ENCODE assay signal across 18 cellular contexts in the genomic region with DNA sequence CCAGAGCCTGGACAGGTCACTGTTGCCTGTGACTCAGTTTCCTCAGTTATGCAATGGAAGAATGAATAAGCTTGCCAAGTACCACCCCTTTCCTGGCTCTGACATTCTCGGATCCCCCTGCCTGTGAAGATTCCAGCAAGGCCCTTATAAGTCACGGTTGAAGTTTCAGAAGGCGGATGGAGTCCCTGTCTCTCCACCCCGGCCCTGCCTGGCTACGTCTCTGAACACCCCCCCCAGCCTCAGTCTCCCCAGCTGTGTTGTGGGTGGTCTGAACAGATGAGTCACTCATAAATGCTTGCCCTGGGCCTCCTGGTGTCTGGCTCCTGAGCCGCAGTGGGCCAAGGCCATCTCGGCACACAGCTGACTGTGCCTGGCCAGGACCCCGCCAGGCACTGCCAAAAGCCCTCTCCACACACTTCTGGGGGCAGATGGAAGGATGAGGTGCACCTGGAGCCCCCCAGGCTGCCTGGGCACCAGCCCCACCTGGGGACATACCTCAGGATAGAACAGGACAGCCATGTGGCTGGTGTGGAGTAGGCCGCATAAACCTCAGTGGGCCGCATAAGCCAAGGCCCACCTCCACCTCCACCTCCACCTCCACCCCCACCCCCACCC. TPM values are rescaled to one million over a fixed set of nuclear protein-coding genes. Genes with fewer than 3 reads are reported as not detected.
DNase-seq lines count a peak whose midpoint lies in the region; ATAC-seq, FAIRE-seq and TF ChIP-seq lines count a peak whose summit lies in the region.
"Had no signal": no experiment of that assay in that cellular context is flagged by ENCODE, and none has a peak within 500 bp of the region (broad histone marks: within the 10 kb centered on the region; RNA-seq: fewer than 3 reads in every experiment).

No MANE protein-coding gene starts in this region.

- CTCF ChIA-PET in A549 (lab: Yijun Ruan, JAX) = interaction anchor here (0.6 to 32.6 kb wide), 8 partner anchors 12 to 700 kb away, joined by 3 to 833 read pairs (median 4); partner anchors contain the start of gene VASN
- CTCF ChIA-PET in IMR-90 (lab: Yijun Ruan, JAX) = interaction anchor here (2.4 kb wide), 1 partner anchor 15 kb away, joined by 7 read pairs; no protein-coding TSS in a partner anchor
- CTCF ChIA-PET in CD8-positive, alpha-beta T cell (lab: Charles Lee) = interaction anchor here (0.6 to 2.8 kb wide), 3 partner anchors 16 to 192 kb away, joined by 3 to 8 read pairs (median 3); no protein-coding TSS in a partner anchor

- H3K4me1 ChIP-seq in A549 = peaks cover 12% of the 10 kb centered on the region; the same call in 2 of the 3 replicates
- H3K4me1 ChIP-seq in IMR-90 (ENCODE audit: control insufficient read depth, insufficient read depth, low read length) = peaks cover 39% of the 10 kb centered on the region
- peaks cover 37 to 39% of the 10 kb centered on the region in 2 donors for H3K4me1 ChIP-seq in neuronal stem cell (ENCODE audit: control insufficient read depth in 2 of 2, insufficient read depth in 1 of 2, low read depth in 1 of 2, low read length in 2 of 2)
- peaks cover under 1% of the 10 kb centered on the region for H3K4me1 ChIP-seq in CD8-positive, alpha-beta T cell (ENCODE audit: insufficient read depth, low read length)

- H2BK5ac ChIP-seq in IMR-90 (ENCODE audit: low read depth, low read length, poor library complexity, severe bottlenecking) (peak overlapping the region; percentile 48), neuronal stem cell (ENCODE audit: low read length) (peak overlapping the region; percentile 83)

- H3K4me2 ChIP-seq in A549 = no peak overlapping the region
- no peak overlapping the region for H3K4me2 ChIP-seq in IMR-90 (ENCODE audit: low read depth, low read length)
- no peak overlapping the region for H3K4me2 ChIP-seq in neuronal stem cell (ENCODE audit: insufficient read depth, low read length, poor library complexity, severe bottlenecking)

- H3K9me1 ChIP-seq in IMR-90 (ENCODE audit: insufficient read depth, low read length) = peaks cover 21% of the 10 kb centered on the region

- H3K4me3 ChIP-seq in A549 = no peak overlapping the region
- no peak overlapping the region for H3K4me3 ChIP-seq in IMR-90 (ENCODE audit: insufficient read depth, low read depth, low read length)
- H3K4me3 ChIP-seq in fibroblast of pulmonary artery (replicated peaks; ENCODE audit: low read depth, low read length) = no peak overlapping the region
- no peak overlapping the region for H3K4me3 ChIP-seq in neuronal stem cell (ENCODE audit: low read length in 2 of 2)
- no peak overlapping the region for H3K4me3 ChIP-seq in CD8-positive, alpha-beta T cell (ENCODE audit: low read depth, low read length)
- H3K4me3 ChIP-seq in WERI-Rb-1 (ENCODE audit: low read depth, low read length) = no peak overlapping the region

- peak overlapping the region; percentile 69 for H2AK5ac ChIP-seq in IMR-90 (ENCODE audit: low read depth, low read length)
- peak overlapping the region; percentile 95 for H2AK5ac ChIP-seq in neuronal stem cell (ENCODE audit: low read depth, low read length)

- POLR2A ChIA-PET in A549 (lab: Yijun Ruan, JAX) = no interaction called here
- POLR2A ChIA-PET in IMR-90 (lab: Charles Lee; ENCODE audit: unreplicated experiment) = interaction anchor here (1.4 kb wide), 1 partner anchor 9 kb away, joined by 4 read pairs; no protein-coding TSS in a partner anchor
- POLR2A ChIA-PET in CD8-positive, alpha-beta T cell (lab: Charles Lee) = no interaction called here

- H3K18ac ChIP-seq in IMR-90 (ENCODE audit: low read depth, low read length) (no peak overlapping the region), neuronal stem cell (ENCODE audit: low read length) (peak overlapping the region; percentile 35)

- TF ChIP-seq EP300 in A549 (IDR thresholded peaks at IDR 0.05) = no peak

- no peak overlapping the region for H3K27ac Mint-ChIP-seq in CD8-positive, alpha-beta T cell

- H3K27me3 ChIP-seq in IMR-90 (ENCODE audit: control insufficient read depth, insufficient read depth, low read length) (no peaks in the 10 kb centered on the region), neuronal stem cell (ENCODE audit: control insufficient read depth in 3 of 3, insufficient read depth in 3 of 3, low read depth in 1 of 3, low read length in 3 of 3) (no peaks in the 10 kb centered on the region), WERI-Rb-1 (ENCODE audit: insufficient read depth, low read depth, severe bottlenecking) (no peaks in the 10 kb centered on the region)
- no peaks in the 10 kb centered on the region for H3K27me3 ChIP-seq in CD8-positive, alpha-beta T cell (ENCODE audit: insufficient read depth, low read length)
- H3K27me3 ChIP-seq: foreskin keratinocyte had no signal

- dilution Hi-C loops in IMR-90 (cut with HindIII; ENCODE audit: low sequenced_read_pairs, unreplicated experiment) = no loop called here

- no peaks in the 10 kb centered on the region for H3K27me3 Mint-ChIP-seq in CD8-positive, alpha-beta T cell (ENCODE audit: low read depth)
- H3K27me3 Mint-ChIP-seq: naive thymus-derived CD8-positive, alpha-beta T cell had no signal

- H3K36me3 ChIP-seq in IMR-90 (ENCODE audit: control insufficient read depth, insufficient read depth, low read length) (peaks cover 23% of the 10 kb centered on the region), neuronal stem cell (replicated peaks in 1 of 2; ENCODE audit: control insufficient read depth in 2 of 2, insufficient read depth in 2 of 2, low read length in 2 of 2) (peaks cover 5 to 11% of the 10 kb centered on the region in 2 donors), WERI-Rb-1 (no peaks in the 10 kb centered on the region)
- H3K36me3 ChIP-seq in CD8-positive, alpha-beta T cell (ENCODE audit: insufficient read depth, low read length) = peaks cover 54% of the 10 kb centered on the region

- TF ChIP-seq RAD21 in A549 (conservative IDR thresholded peaks at IDR 0.05 in 1 of 2, IDR thresholded peaks at IDR 0.05 in 1 of 2) (no peak), IMR-90 (IDR thresholded peaks at IDR 0.05; ENCODE audit: low read length) (no peak)

- no peaks in the 10 kb centered on the region for H3K9me3 ChIP-seq in A549
- H3K9me3 ChIP-seq in IMR-90 (ENCODE audit: control insufficient read depth, insufficient read depth, low read length) = no peaks in the 10 kb centered on the region
- H3K9me3 ChIP-seq in neuronal stem cell (replicated peaks in 1 of 2; ENCODE audit: control insufficient read depth in 2 of 2, insufficient read depth in 1 of 2, low read depth in 1 of 2, low read length in 2 of 2) = no peaks in the 10 kb centered on the region
- no peaks in the 10 kb centered on the region for H3K9me3 ChIP-seq in CD8-positive, alpha-beta T cell (ENCODE audit: low read length)
- no peaks in the 10 kb centered on the region for H3K9me3 ChIP-seq in WERI-Rb-1 (ENCODE audit: severe bottlenecking)

- H3K4me1 Mint-ChIP-seq in CD8-positive, alpha-beta T cell (ENCODE audit: low read depth) = peaks cover 2% of the 10 kb centered on the region

- peak overlapping the region in 1 of 2 experiments; percentile 26; a peak in 1 of 6 replicates for H3K27ac ChIP-seq in A549
- H3K27ac ChIP-seq in IMR-90 (ENCODE audit: insufficient read depth, low read length) = peak overlapping the region; percentile 34; the same call in 1 of the 2 replicates
- H3K27ac ChIP-seq in neuronal stem cell (replicated peaks; ENCODE audit: low read length) = no peak overlapping the region
- no peak overlapping the region for H3K27ac ChIP-seq in CD8-positive, alpha-beta T cell (ENCODE audit: low read depth, low read length)
- no peak overlapping the region for H3K27ac ChIP-seq in WERI-Rb-1
- H3K27ac ChIP-seq: foreskin keratinocyte had no signal

- BruUV-seq in IMR-90 (replicated peaks; lab: Mats Ljungman, UMichigan) = no TSS peak

- H3K9ac ChIP-seq in IMR-90 (ENCODE audit: low read depth, low read length) (no peak overlapping the region), neuronal stem cell (ENCODE audit: low read depth, low read length, poor library complexity) (no peak overlapping the region)

- no peak for TF ChIP-seq CTCF in A549 (IDR thresholded peaks at IDR 0.05)
- no peak for TF ChIP-seq CTCF in IMR-90 (conservative IDR thresholded peaks at IDR 0.05; ENCODE audit: low read depth, low read length)
- TF ChIP-seq CTCF in fibroblast of pulmonary artery (IDR thresholded peaks at IDR 0.05; ENCODE audit: low read length, missing control alignments) = no peak
- no peak for TF ChIP-seq CTCF in CD8-positive, alpha-beta T cell (IDR thresholded peaks at IDR 0.05)
- TF ChIP-seq CTCF in WERI-Rb-1 (IDR thresholded peaks at IDR 0.05; ENCODE audit: low read depth, low read length) = no peak

- H3K4me3 Mint-ChIP-seq in CD8-positive, alpha-beta T cell = no peak overlapping the region

- no peak overlapping the region for H3K56ac ChIP-seq in IMR-90 (ENCODE audit: extremely low read depth, insufficient read depth, low read length)

- peak overlapping the region; percentile 65 for H2AK9ac ChIP-seq in IMR-90 (replicated peaks; ENCODE audit: low read depth, low read length, poor library complexity)

- peak overlapping the region; percentile 34 for H2BK120ac ChIP-seq in IMR-90 (ENCODE audit: low read depth, low read length)
- H2BK120ac ChIP-seq in neuronal stem cell (ENCODE audit: low read depth, low read length) = peak overlapping the region; percentile 47

- H2BK12ac ChIP-seq in neuronal stem cell (ENCODE audit: low read length) = no peak overlapping the region

- ATAC-seq in A549 (no peak), IMR-90 (ENCODE audit: low read depth) (peak; percentile 2; the same call in 1 of the 2 replicates)
- ATAC-seq in CD8-positive, alpha-beta T cell = no peak
- ATAC-seq: foreskin keratinocyte; naive thymus-derived CD8-positive, alpha-beta T cell had no signal

- in situ Hi-C loops in IMR-90 (cut with MboI; ENCODE audit: low sequenced_read_pairs) = no loop called here

- peak overlapping the region; percentile 59 for H3K4ac ChIP-seq in IMR-90 (ENCODE audit: low read depth, low read length)
- H3K4ac ChIP-seq in neuronal stem cell (ENCODE audit: low read length) = no peak overlapping the region

- no peak for FAIRE-seq in A549 (lab: Jason Lieb, UNC)
- FAIRE-seq: GM12892, islet of Langerhans had no signal

- H3K23ac ChIP-seq in IMR-90 (ENCODE audit: low read depth, low read length) (peak overlapping the region; percentile 15; the same call in 1 of the 2 replicates), neuronal stem cell (ENCODE audit: low read depth, low read length, poor library complexity) (no peak overlapping the region)

- intact Hi-C loops in IMR-90 (cut with micrococcal nuclease) = no loop called here
- intact Hi-C loops in CD8-positive, alpha-beta T cell (cut with DNase I, micrococcal nuclease) = no loop called here

- 90% methylated on average over 10 of the region's 10 CpGs for WGBS in A549 (ENCODE audit: missing lambda C conversion rate)
- WGBS in IMR-90 (ENCODE audit: extremely low coverage in 2 of 2, insufficient read length in 1 of 2), 2 experiments = no CpG with 5 or more reads among the region's 10 CpGs
- WGBS in neuronal stem cell (ENCODE audit: extremely low coverage in 2 of 2, insufficient read length in 2 of 2, insufficient replicate concordance in 1 of 2), 2 donors = no CpG with 5 or more reads among the region's 10 CpGs

- peaks cover 51% of the 10 kb centered on the region for H4K20me1 ChIP-seq in IMR-90 (ENCODE audit: insufficient read depth, low read length)

- 0 out of 2 replicates have a peak overlapping the region, but pooled peaks have one; percentile 53 for H2BK20ac ChIP-seq in IMR-90 (ENCODE audit: low read depth, low read length)

- H3K9me3 Mint-ChIP-seq in CD8-positive, alpha-beta T cell = no peaks in the 10 kb centered on the region
- H3K9me3 Mint-ChIP-seq: naive thymus-derived CD8-positive, alpha-beta T cell had no signal

- no peak overlapping the region for H4K5ac ChIP-seq in IMR-90 (ENCODE audit: low read depth, low read length)

- DNase-seq in A549 (ENCODE audit: low read depth in 1 of 2, low spot score in 1 of 2) (no peak), IMR-90 (no peak), fibroblast of pulmonary artery (ENCODE audit: low read depth) (peak; percentile 61), neuronal stem cell (ENCODE audit: low spot score) (no peak), NCI-H1930 (lab: John Stamatoyannopoulos, UW) (no peak), anterior cingulate cortex (lab: John Stamatoyannopoulos, UW) (no peak), WERI-Rb-1 (no peak)
- DNase-seq in CD8-positive, alpha-beta T cell = no peak
- DNase-seq: activated naive CD4-positive, alpha-beta T cell treated with Interleukin-2 at 50 U/mL for 16 hours; AML-193; cortex of kidney; foreskin keratinocyte; Kasumi-1; naive thymus-derived CD8-positive, alpha-beta T cell; NCI-H2029 treated with DMSO at 0.1 percent for 48 hours; SHP77 treated with DMSO at 0.1 percent for 48 hours had no signal

- H4K8ac ChIP-seq in IMR-90 (ENCODE audit: low read depth in 2 of 2, low read length in 2 of 2) (peak overlapping the region; percentile 15 to 24; a peak in 1 of 4 replicates), neuronal stem cell (ENCODE audit: low read depth, low read length) (no peak overlapping the region)

- H3K79me1 ChIP-seq in IMR-90 (ENCODE audit: low read depth in 1 of 2, low read length in 2 of 2) (peaks cover 0 to 79% of the 10 kb centered on the region in 2 experiments; a peak in 2 of 4 replicates), neuronal stem cell (ENCODE audit: low read depth, low read length) (peaks cover 13% of the 10 kb centered on the region)

- H3K14ac ChIP-seq in IMR-90 (replicated peaks; ENCODE audit: low read depth, low read length) (peak overlapping the region; percentile 58), neuronal stem cell (ENCODE audit: low read length) (no peak overlapping the region)

- TF ChIP-seq POLR2A in A549 (IDR thresholded peaks at IDR 0.05; ENCODE audit: low read length) = no peak
- peak; percentile 24; the same call in 1 of the 2 replicates for TF ChIP-seq POLR2A in IMR-90 (IDR thresholded peaks at IDR 0.05; ENCODE audit: low read depth, low read length)

- H3K36me3 Mint-ChIP-seq in CD8-positive, alpha-beta T cell = peaks cover 70% of the 10 kb centered on the region

- H4K91ac ChIP-seq in IMR-90 (ENCODE audit: insufficient read depth, low read depth, low read length) (peak overlapping the region; percentile 52), neuronal stem cell (ENCODE audit: low read depth, low read length, poor library complexity) (no peak overlapping the region)

- H2BK15ac ChIP-seq in IMR-90 (ENCODE audit: low read depth, low read length) (0 out of 3 replicates have a peak overlapping the region, but pooled peaks have one; percentile 14), neuronal stem cell (ENCODE audit: low read length) (peak overlapping the region; percentile 89)

- H2AFZ ChIP-seq in IMR-90 (replicated peaks; ENCODE audit: low read length, poor library complexity) (peak overlapping the region; percentile 48), neuronal stem cell (ENCODE audit: low read length) (no peak overlapping the region)

RNA-seq across cellular contexts. Expression of gene VASN, which starts 15.4 kb away (rescaled TPM):
- polyA plus RNA-seq in A549 (2011; rRNA removed) = 2.0 and 2.3 TPM in 2 replicates
- polyA plus RNA-seq in A549 (2012; cell fraction: cytosol; rRNA removed) = 6.1 and 9.5 TPM in 2 replicates
- polyA plus RNA-seq in A549 (2012; cell fraction: nucleus; rRNA removed) = 14.0 and 32.6 TPM in 2 replicates
- polyA plus RNA-seq in A549 (2017; fragmentation: RNase III; extraction: RNeasy Plus Mini Kit Qiagen cat#74134 plus additional on column Dnase treatment) = 4.0 to 4.7 TPM (median 4.2 TPM) in 3 replicates
- 1.3 and 1.8 TPM in 2 replicates for polyA minus RNA-seq in A549 (2011; rRNA and poly(A)+ RNA removed)
- 9.3 and 10.3 TPM in 2 replicates for total RNA-seq in IMR-90 (2012; rRNA removed)
- polyA plus RNA-seq in IMR-90 (2012; rRNA removed) = 83.8 and 87.2 TPM in 2 replicates
- 83.6 and 183 TPM in 2 replicates for polyA plus RNA-seq in IMR-90 (2012; cell fraction: cytosol; rRNA removed)
- 42.8 and 134 TPM in 2 replicates for polyA plus RNA-seq in IMR-90 (2012; cell fraction: nucleus; rRNA removed; ENCODE audit: low replicate concordance)
- polyA plus RNA-seq in neuronal stem cell (2013, experiment 1 of 2) = 7.8 TPM
- polyA plus RNA-seq in neuronal stem cell (2013, experiment 2 of 2) = 7.6 TPM
- total RNA-seq in CD8-positive, alpha-beta T cell = under 1 TPM; 0.57 to 0.83 TPM

RNA-seq across cellular contexts. Expression of gene CORO7, which starts 29.3 kb away (rescaled TPM):
- polyA plus RNA-seq in A549 (2011; rRNA removed) (5.7 and 6.0 TPM in 2 replicates), A549 (2017; fragmentation: RNase III; extraction: RNeasy Plus Mini Kit Qiagen cat#74134 plus additional on column Dnase treatment) (11.1 to 12.6 TPM (median 11.9 TPM) in 3 replicates), IMR-90 (2012; rRNA removed) (23.6 and 26.7 TPM in 2 replicates)
- polyA plus RNA-seq in A549 (2012; cell fraction: cytosol; rRNA removed) = 13.3 and 15.4 TPM in 2 replicates
- polyA plus RNA-seq in A549 (2012; cell fraction: nucleus; rRNA removed) = 97.0 and 109 TPM in 2 replicates
- polyA minus RNA-seq in A549 (2011; rRNA and poly(A)+ RNA removed) = 19.1 and 19.6 TPM in 2 replicates
- total RNA-seq in IMR-90 (2012; rRNA removed) = 6.3 and 7.8 TPM in 2 replicates
- polyA plus RNA-seq in IMR-90 (2012; cell fraction: cytosol; rRNA removed) = 4.2 and 9.3 TPM in 2 replicates
- 135 and 301 TPM in 2 replicates for polyA plus RNA-seq in IMR-90 (2012; cell fraction: nucleus; rRNA removed; ENCODE audit: low replicate concordance)
- 8.9 TPM for polyA plus RNA-seq in neuronal stem cell (2013, experiment 1 of 2)
- 10.3 TPM for polyA plus RNA-seq in neuronal stem cell (2013, experiment 2 of 2)
- 100 to 1,000 TPM; 950 to 991 TPM for total RNA-seq in CD8-positive, alpha-beta T cell

RNA-seq across cellular contexts. Expression of gene PAM16, which starts 35.9 kb away (rescaled TPM):
- polyA plus RNA-seq in A549 (2011; rRNA removed) = 42.5 and 55.1 TPM in 2 replicates
- polyA plus RNA-seq in A549 (2012; cell fraction: cytosol; rRNA removed) = 169 and 194 TPM in 2 replicates
- polyA plus RNA-seq in A549 (2012; cell fraction: nucleus; rRNA removed) = 144 and 160 TPM in 2 replicates
- polyA plus RNA-seq in A549 (2017; fragmentation: RNase III; extraction: RNeasy Plus Mini Kit Qiagen cat#74134 plus additional on column Dnase treatment) = 58.7 to 64.3 TPM (median 59.1 TPM) in 3 replicates
- polyA minus RNA-seq in A549 (2011; rRNA and poly(A)+ RNA removed) = 9.2 and 9.3 TPM in 2 replicates
- 17.9 and 25.6 TPM in 2 replicates for total RNA-seq in IMR-90 (2012; rRNA removed)
- 48.4 and 69.5 TPM in 2 replicates for polyA plus RNA-seq in IMR-90 (2012; rRNA removed)
- polyA plus RNA-seq in IMR-90 (2012; cell fraction: cytosol; rRNA removed) = 84.0 and 105 TPM in 2 replicates
- 70.0 and 101 TPM in 2 replicates for polyA plus RNA-seq in IMR-90 (2012; cell fraction: nucleus; rRNA removed; ENCODE audit: low replicate concordance)
- 76.9 TPM for polyA plus RNA-seq in neuronal stem cell (2013, experiment 1 of 2)
- 74.7 TPM for polyA plus RNA-seq in neuronal stem cell (2013, experiment 2 of 2)
- 10 to 100 TPM; 30.9 to 31.4 TPM for total RNA-seq in CD8-positive, alpha-beta T cell

RNA-seq across cellular contexts. Expression of gene DNAJA3, which starts 38.6 kb away (rescaled TPM):
- 70.9 and 77.2 TPM in 2 replicates for polyA plus RNA-seq in A549 (2011; rRNA removed)
- 103 and 111 TPM in 2 replicates for polyA plus RNA-seq in A549 (2012; cell fraction: cytosol; rRNA removed)
- 109 and 116 TPM in 2 replicates for polyA plus RNA-seq in A549 (2012; cell fraction: nucleus; rRNA removed)
- 64.6 to 71.6 TPM (median 66.0 TPM) in 3 replicates for polyA plus RNA-seq in A549 (2017; fragmentation: RNase III; extraction: RNeasy Plus Mini Kit Qiagen cat#74134 plus additional on column Dnase treatment)
- 47.4 and 54.4 TPM in 2 replicates for polyA minus RNA-seq in A549 (2011; rRNA and poly(A)+ RNA removed)
- 36.9 and 38.0 TPM in 2 replicates for total RNA-seq in IMR-90 (2012; rRNA removed)
- polyA plus RNA-seq in IMR-90 (2012; rRNA removed) = 40.2 TPM in 2 replicates
- polyA plus RNA-seq in IMR-90 (2012; cell fraction: cytosol; rRNA removed) = 28.2 and 36.0 TPM in 2 replicates
- polyA plus RNA-seq in IMR-90 (2012; cell fraction: nucleus; rRNA removed; ENCODE audit: low replicate concordance) = 75.3 and 86.2 TPM in 2 replicates
- polyA plus RNA-seq in neuronal stem cell (2013, experiment 1 of 2) = 34.6 TPM
- 34.4 TPM for polyA plus RNA-seq in neuronal stem cell (2013, experiment 2 of 2)
- 10 to 100 TPM; 13.8 to 17.4 TPM for total RNA-seq in CD8-positive, alpha-beta T cell

Comparison
In these comparisons a context has a peak if more than half of its experiments do, and no peak if none do; other contexts are left out.
1. RNA of gene CORO7, which starts 29.3 kb away (total RNA-seq): 950 to 991 TPM in CD8-positive, alpha-beta T cell; 6.3 to 7.8 TPM in IMR-90; every median in the first group is over 100 times any median in the second.